Comparison of ENCODE assay signal across 8 cellular contexts in the genomic region with DNA sequence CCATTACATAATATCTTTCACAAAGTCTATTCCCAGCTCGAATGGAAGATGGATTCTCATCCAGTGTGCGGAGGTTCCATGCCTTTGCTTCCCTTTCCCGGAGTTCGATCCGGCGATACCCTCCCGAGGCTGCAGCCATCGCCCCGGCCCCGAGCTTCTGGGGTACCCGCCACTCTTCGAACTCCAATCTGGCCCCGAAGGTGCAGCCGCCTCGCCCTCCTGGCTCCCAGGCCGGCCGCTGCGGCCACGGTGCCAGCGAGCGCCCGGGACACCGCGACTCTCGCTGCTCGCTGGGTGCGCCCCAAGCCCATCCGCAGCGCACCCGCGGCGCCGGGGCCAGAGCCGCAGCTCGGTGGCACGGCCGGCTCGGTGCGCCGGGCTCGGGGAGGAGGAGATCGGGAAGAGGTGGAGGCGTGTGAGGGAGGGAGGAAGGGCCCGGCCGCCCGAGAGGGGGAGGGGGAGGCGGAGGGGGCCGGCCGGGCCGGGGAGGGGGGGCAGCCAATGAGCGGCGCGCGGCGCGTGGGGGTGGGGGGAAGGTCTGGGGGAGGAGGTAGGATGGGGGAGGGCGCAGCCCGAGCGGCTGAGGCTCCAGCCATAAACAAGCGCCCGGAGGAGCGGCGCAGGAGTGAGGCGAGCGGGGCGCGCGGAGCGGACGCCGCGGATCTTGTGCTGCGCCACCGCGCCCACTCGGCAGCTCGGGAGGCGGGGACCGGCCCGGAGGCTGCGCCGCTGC. TPM values are rescaled to one million over a fixed set of nuclear protein-coding genes. Genes with fewer than 3 reads are reported as not detected.
DNase-seq lines count a peak whose midpoint lies in the region; ATAC-seq and TF ChIP-seq lines count a peak whose summit lies in the region.

A gene with protein sequence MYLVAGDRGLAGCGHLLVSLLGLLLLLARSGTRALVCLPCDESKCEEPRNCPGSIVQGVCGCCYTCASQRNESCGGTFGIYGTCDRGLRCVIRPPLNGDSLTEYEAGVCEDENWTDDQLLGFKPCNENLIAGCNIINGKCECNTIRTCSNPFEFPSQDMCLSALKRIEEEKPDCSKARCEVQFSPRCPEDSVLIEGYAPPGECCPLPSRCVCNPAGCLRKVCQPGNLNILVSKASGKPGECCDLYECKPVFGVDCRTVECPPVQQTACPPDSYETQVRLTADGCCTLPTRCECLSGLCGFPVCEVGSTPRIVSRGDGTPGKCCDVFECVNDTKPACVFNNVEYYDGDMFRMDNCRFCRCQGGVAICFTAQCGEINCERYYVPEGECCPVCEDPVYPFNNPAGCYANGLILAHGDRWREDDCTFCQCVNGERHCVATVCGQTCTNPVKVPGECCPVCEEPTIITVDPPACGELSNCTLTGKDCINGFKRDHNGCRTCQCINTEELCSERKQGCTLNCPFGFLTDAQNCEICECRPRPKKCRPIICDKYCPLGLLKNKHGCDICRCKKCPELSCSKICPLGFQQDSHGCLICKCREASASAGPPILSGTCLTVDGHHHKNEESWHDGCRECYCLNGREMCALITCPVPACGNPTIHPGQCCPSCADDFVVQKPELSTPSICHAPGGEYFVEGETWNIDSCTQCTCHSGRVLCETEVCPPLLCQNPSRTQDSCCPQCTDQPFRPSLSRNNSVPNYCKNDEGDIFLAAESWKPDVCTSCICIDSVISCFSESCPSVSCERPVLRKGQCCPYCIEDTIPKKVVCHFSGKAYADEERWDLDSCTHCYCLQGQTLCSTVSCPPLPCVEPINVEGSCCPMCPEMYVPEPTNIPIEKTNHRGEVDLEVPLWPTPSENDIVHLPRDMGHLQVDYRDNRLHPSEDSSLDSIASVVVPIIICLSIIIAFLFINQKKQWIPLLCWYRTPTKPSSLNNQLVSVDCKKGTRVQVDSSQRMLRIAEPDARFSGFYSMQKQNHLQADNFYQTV (plus strand): TSS at position 622 of the 733 bp plus-strand sequence. CDS start 515 bp downstream, outside the sequence.

- peak; percentile 32 for ATAC-seq in GM21717 (IDR thresholded peaks at IDR 0.05; ENCODE audit: unreplicated experiment)
- peak; percentile 58 for ATAC-seq in WTC11

- peaks cover 19% of the 10 kb centered on the region for H3K27me3 Mint-ChIP-seq in WTC11 (ENCODE audit: low read depth)

- peak; percentile 83 for DNase-seq in ELF-1 (ENCODE audit: low read depth, low spot score)
- DNase-seq in Jurkat, Clone E6-1 (ENCODE audit: low read depth, low spot score) = no peak
- DNase-seq in WTC11 (ENCODE audit: low spot score) = peak; percentile 82
- DNase-seq in central memory CD4-positive, alpha-beta T cell = peak; percentile 23
- DNase-seq in iris pigment epithelial cell (ENCODE audit: low read depth) = peak; percentile 94
- DNase-seq in KG1 (lab: John Stamatoyannopoulos, UW) = no peak

- H3K4me3 Mint-ChIP-seq in WTC11 = peak within 1 kb of the TSS; percentile 98

- CTCF ChIA-PET in WTC11 (lab: Charles Lee) = interaction anchor here (0.6 to 7.1 kb wide), 8 partner anchors 13 to 958 kb away, joined by 3 to 62 read pairs (median 3); no protein-coding TSS in a partner anchor

- peaks cover 56% of the 10 kb centered on the region for H3K4me1 Mint-ChIP-seq in WTC11

- peak within 1 kb of the TSS; percentile 39 for H3K27ac Mint-ChIP-seq in WTC11

- POLR2A ChIA-PET in WTC11 (lab: Charles Lee) = interaction anchor here (0.8 to 2.1 kb wide), 7 partner anchors 14 to 309 kb away, joined by 3 to 17 read pairs (median 3); no protein-coding TSS in a partner anchor

- H3K4me3 ChIP-seq in Jurkat, Clone E6-1 (ENCODE audit: low read length) = peak within 1 kb of the TSS; percentile 9; the same call in 1 of the 2 replicates
- peak within 1 kb of the TSS; percentile 56 to 87 (median 74) for H3K4me3 ChIP-seq in skin epidermis

- H3K27ac ChIP-seq in skin epidermis = peak within 1 kb of the TSS; percentile 19 to 91 (median 80)

- H3K9me3 Mint-ChIP-seq in WTC11 = no peaks in the 10 kb centered on the region

- H3K36me3 Mint-ChIP-seq in WTC11 = no peaks in the 10 kb centered on the region

- no peak for TF ChIP-seq CTCF in WTC11 (IDR thresholded peaks at IDR 0.05)

TF ChIP-seq in WTC11, 78 proteins besides CTCF, POLR2A, EP300 and RAD21 (continues in another document):
- TF ChIP-seq RELA (CRISPR knock-in tag; IDR thresholded peaks at IDR 0.05; ENCODE audit: borderline replicate concordance) = peak; percentile 55; the same call in 1 of the 2 replicates
- TF ChIP-seq, protein P1, sequence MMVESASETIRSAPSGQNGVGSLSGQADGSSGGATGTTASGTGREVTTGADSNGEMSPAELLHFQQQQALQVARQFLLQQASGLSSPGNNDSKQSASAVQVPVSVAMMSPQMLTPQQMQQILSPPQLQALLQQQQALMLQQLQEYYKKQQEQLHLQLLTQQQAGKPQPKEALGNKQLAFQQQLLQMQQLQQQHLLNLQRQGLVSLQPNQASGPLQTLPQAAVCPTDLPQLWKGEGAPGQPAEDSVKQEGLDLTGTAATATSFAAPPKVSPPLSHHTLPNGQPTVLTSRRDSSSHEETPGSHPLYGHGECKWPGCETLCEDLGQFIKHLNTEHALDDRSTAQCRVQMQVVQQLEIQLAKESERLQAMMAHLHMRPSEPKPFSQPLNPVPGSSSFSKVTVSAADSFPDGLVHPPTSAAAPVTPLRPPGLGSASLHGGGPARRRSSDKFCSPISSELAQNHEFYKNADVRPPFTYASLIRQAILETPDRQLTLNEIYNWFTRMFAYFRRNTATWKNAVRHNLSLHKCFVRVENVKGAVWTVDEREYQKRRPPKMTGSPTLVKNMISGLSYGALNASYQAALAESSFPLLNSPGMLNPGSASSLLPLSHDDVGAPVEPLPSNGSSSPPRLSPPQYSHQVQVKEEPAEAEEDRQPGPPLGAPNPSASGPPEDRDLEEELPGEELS (CRISPR knock-in tag; IDR thresholded peaks at IDR 0.05) = peak; percentile 24; the same call in 1 of the 2 replicates
- TF ChIP-seq ZNF263 (CRISPR knock-in tag; IDR thresholded peaks at IDR 0.05; ENCODE audit: low read depth) = 0 out of 2 replicates have a peak, but pooled peaks have one; percentile 37
- TF ChIP-seq, protein P2, sequence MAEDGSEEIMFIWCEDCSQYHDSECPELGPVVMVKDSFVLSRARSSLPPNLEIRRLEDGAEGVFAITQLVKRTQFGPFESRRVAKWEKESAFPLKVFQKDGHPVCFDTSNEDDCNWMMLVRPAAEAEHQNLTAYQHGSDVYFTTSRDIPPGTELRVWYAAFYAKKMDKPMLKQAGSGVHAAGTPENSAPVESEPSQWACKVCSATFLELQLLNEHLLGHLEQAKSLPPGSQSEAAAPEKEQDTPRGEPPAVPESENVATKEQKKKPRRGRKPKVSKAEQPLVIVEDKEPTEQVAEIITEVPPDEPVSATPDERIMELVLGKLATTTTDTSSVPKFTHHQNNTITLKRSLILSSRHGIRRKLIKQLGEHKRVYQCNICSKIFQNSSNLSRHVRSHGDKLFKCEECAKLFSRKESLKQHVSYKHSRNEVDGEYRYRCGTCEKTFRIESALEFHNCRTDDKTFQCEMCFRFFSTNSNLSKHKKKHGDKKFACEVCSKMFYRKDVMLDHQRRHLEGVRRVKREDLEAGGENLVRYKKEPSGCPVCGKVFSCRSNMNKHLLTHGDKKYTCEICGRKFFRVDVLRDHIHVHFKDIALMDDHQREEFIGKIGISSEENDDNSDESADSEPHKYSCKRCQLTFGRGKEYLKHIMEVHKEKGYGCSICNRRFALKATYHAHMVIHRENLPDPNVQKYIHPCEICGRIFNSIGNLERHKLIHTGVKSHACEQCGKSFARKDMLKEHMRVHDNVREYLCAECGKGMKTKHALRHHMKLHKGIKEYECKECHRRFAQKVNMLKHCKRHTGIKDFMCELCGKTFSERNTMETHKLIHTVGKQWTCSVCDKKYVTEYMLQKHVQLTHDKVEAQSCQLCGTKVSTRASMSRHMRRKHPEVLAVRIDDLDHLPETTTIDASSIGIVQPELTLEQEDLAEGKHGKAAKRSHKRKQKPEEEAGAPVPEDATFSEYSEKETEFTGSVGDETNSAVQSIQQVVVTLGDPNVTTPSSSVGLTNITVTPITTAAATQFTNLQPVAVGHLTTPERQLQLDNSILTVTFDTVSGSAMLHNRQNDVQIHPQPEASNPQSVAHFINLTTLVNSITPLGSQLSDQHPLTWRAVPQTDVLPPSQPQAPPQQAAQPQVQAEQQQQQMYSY (CRISPR knock-in tag; IDR thresholded peaks at IDR 0.05) = peak; percentile 66
- TF ChIP-seq, protein P3, sequence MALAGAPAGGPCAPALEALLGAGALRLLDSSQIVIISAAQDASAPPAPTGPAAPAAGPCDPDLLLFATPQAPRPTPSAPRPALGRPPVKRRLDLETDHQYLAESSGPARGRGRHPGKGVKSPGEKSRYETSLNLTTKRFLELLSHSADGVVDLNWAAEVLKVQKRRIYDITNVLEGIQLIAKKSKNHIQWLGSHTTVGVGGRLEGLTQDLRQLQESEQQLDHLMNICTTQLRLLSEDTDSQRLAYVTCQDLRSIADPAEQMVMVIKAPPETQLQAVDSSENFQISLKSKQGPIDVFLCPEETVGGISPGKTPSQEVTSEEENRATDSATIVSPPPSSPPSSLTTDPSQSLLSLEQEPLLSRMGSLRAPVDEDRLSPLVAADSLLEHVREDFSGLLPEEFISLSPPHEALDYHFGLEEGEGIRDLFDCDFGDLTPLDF (CRISPR knock-in tag; IDR thresholded peaks at IDR 0.05) = no peak
- TF ChIP-seq, protein P4, sequence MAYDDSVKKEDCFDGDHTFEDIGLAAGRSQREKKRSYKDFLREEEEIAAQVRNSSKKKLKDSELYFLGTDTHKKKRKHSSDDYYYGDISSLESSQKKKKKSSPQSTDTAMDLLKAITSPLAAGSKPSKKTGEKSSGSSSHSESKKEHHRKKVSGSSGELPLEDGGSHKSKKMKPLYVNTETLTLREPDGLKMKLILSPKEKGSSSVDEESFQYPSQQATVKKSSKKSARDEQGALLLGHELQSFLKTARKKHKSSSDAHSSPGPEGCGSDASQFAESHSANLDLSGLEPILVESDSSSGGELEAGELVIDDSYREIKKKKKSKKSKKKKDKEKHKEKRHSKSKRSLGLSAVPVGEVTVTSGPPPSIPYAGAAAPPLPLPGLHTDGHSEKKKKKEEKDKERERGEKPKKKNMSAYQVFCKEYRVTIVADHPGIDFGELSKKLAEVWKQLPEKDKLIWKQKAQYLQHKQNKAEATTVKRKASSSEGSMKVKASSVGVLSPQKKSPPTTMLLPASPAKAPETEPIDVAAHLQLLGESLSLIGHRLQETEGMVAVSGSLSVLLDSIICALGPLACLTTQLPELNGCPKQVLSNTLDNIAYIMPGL (CRISPR knock-in tag; IDR thresholded peaks at IDR 0.05) = peak; percentile 51; the same call in 1 of the 2 replicates
- TF ChIP-seq, protein P5, sequence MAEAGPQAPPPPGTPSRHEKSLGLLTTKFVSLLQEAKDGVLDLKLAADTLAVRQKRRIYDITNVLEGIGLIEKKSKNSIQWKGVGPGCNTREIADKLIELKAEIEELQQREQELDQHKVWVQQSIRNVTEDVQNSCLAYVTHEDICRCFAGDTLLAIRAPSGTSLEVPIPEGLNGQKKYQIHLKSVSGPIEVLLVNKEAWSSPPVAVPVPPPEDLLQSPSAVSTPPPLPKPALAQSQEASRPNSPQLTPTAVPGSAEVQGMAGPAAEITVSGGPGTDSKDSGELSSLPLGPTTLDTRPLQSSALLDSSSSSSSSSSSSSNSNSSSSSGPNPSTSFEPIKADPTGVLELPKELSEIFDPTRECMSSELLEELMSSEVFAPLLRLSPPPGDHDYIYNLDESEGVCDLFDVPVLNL (CRISPR knock-in tag; IDR thresholded peaks at IDR 0.05; ENCODE audit: borderline replicate concordance, low read depth) = no peak

RNA-seq across cellular contexts. Expression of the gene that starts here (rescaled TPM):
- polyA plus RNA-seq in Jurkat, Clone E6-1 (2012; ENCODE audit: insufficient read depth, insufficient read length) = 0.34 TPM
- 24.1 to 25.1 TPM (median 24.3 TPM) in 3 replicates for total RNA-seq in WTC11 (2021)

Comparison
In these comparisons a context has a peak if more than half of its experiments do, and no peak if none do; other contexts are left out.
1. DNase-seq: peak in ELF-1 (single experiment), WTC11 (single experiment), central memory CD4-positive, alpha-beta T cell (single experiment) and iris pigment epithelial cell (single experiment); none in Jurkat, Clone E6-1 (single experiment) and KG1 (single experiment).